Comparison of ENCODE assay signal across 2 cellular contexts in genomic region chr1:204530932-204531331, GRCh38.
TF ChIP-seq lines count a peak whose summit lies in the region.

No MANE protein-coding gene starts in this region.

TF ChIP-seq in K562, 482 proteins besides CTCF, POLR2A, EP300 and RAD21:
- TF ChIP-seq RFX5 (IDR thresholded peaks at IDR 0.05; ENCODE audit: low read depth, low read length) (no peak), SPI1 (IDR thresholded peaks at IDR 0.05; ENCODE audit: borderline replicate concordance, low read depth, low read length) (0 out of 2 replicates have a peak, but pooled peaks have one; percentile 38)

TF ChIP-seq in WTC11, 78 proteins besides CTCF, POLR2A, EP300 and RAD21:
- TF ChIP-seq ZNF512 (CRISPR knock-in tag; IDR thresholded peaks at IDR 0.05; ENCODE audit: borderline replicate concordance) (no peak), ELF4 (CRISPR knock-in tag; IDR thresholded peaks at IDR 0.05; ENCODE audit: low read depth) (no peak), RELA (CRISPR knock-in tag; IDR thresholded peaks at IDR 0.05; ENCODE audit: borderline replicate concordance) (no peak), KAT7 (CRISPR knock-in tag; IDR thresholded peaks at IDR 0.05; ENCODE audit: borderline replicate concordance) (no peak), ERG (CRISPR knock-in tag; IDR thresholded peaks at IDR 0.05) (no peak), ATF2 (CRISPR knock-in tag; IDR thresholded peaks at IDR 0.05; ENCODE audit: borderline replicate concordance, low read depth) (no peak), GABPB1 (CRISPR knock-in tag; IDR thresholded peaks at IDR 0.05) (no peak), TEAD1 (CRISPR knock-in tag; IDR thresholded peaks at IDR 0.05) (no peak), ZNF416 (CRISPR knock-in tag; IDR thresholded peaks at IDR 0.05) (no peak), ARID4B (CRISPR knock-in tag; IDR thresholded peaks at IDR 0.05; ENCODE audit: borderline replicate concordance) (no peak)
